Comparison of ENCODE assay signal across 1 cellular context in the genomic region with DNA sequence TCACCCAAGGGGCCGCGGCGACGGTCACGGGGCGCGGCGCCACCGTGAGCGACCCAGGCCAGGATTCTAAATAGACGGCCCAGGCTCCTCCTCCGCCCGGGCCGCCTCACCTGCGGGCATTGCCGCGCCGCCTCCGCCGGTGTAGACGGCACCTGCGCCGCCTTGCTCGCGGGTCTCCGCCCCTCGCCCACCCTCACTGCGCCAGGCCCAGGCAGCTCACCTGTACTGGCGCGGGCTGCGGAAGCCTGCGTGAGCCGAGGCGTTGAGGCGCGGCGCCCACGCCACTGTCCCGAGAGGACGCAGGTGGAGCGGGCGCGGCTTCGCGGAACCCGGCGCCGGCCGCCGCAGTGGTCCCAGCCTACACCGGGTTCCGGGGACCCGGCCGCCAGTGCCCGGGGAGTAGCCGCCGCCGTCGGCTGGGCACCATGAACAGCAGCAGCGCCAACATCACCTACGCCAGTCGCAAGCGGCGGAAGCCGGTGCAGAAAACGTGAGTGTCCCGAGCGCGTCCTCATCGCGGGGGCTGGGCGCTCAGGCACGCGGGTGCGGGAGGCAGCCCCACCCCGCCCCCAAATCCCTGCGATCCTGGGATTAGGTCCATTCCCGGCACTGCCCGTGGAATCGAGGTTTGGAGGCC.
TF ChIP-seq lines count a peak whose summit lies in the region.

No MANE protein-coding gene starts in this region.

TF ChIP-seq in HepG2, 621 proteins besides CTCF, POLR2A, EP300 and RAD21 (continued from another document and continues in another):
- TF ChIP-seq, protein P1, sequence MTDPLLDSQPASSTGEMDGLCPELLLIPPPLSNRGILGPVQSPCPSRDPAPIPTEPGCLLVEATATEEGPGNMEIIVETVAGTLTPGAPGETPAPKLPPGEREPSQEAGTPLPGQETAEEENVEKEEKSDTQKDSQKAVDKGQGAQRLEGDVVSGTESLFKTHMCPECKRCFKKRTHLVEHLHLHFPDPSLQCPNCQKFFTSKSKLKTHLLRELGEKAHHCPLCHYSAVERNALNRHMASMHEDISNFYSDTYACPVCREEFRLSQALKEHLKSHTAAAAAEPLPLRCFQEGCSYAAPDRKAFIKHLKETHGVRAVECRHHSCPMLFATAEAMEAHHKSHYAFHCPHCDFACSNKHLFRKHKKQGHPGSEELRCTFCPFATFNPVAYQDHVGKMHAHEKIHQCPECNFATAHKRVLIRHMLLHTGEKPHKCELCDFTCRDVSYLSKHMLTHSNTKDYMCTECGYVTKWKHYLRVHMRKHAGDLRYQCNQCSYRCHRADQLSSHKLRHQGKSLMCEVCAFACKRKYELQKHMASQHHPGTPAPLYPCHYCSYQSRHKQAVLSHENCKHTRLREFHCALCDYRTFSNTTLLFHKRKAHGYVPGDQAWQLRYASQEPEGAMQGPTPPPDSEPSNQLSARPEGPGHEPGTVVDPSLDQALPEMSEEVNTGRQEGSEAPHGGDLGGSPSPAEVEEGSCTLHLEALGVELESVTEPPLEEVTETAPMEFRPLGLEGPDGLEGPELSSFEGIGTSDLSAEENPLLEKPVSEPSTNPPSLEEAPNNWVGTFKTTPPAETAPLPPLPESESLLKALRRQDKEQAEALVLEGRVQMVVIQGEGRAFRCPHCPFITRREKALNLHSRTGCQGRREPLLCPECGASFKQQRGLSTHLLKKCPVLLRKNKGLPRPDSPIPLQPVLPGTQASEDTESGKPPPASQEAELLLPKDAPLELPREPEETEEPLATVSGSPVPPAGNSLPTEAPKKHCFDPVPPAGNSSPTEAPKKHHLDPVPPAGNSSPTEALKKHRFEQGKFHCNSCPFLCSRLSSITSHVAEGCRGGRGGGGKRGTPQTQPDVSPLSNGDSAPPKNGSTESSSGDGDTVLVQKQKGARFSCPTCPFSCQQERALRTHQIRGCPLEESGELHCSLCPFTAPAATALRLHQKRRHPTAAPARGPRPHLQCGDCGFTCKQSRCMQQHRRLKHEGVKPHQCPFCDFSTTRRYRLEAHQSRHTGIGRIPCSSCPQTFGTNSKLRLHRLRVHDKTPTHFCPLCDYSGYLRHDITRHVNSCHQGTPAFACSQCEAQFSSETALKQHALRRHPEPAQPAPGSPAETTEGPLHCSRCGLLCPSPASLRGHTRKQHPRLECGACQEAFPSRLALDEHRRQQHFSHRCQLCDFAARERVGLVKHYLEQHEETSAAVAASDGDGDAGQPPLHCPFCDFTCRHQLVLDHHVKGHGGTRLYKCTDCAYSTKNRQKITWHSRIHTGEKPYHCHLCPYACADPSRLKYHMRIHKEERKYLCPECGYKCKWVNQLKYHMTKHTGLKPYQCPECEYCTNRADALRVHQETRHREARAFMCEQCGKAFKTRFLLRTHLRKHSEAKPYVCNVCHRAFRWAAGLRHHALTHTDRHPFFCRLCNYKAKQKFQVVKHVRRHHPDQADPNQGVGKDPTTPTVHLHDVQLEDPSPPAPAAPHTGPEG (CRISPR knock-in tag; IDR thresholded peaks at IDR 0.05): no peak
- TF ChIP-seq HOXA3 (CRISPR knock-in tag; IDR thresholded peaks at IDR 0.05) (no peak; the same call in none of the 2 replicates), NRL (CRISPR knock-in tag; IDR thresholded peaks at IDR 0.05; ENCODE audit: borderline replicate concordance) (no peak; the same call in none of the 2 replicates), RBM22 (optimal IDR thresholded peaks at IDR 0.05; ENCODE audit: low read length) (no peak), FOXJ3 (CRISPR knock-in tag; IDR thresholded peaks at IDR 0.05; ENCODE audit: borderline replicate concordance) (no peak), ZNF572 (CRISPR knock-in tag; IDR thresholded peaks at IDR 0.05) (no peak), NR2F2 (IDR thresholded peaks at IDR 0.05; ENCODE audit: borderline replicate concordance, low read depth) (no peak), ZNF547 (CRISPR knock-in tag; IDR thresholded peaks at IDR 0.05) (0 out of 2 replicates have a peak, but pooled peaks have one; percentile 70), RBFOX2 (IDR thresholded peaks at IDR 0.05; ENCODE audit: low read depth, low read length) (peak; percentile 95), ZBTB42 (CRISPR knock-in tag; IDR thresholded peaks at IDR 0.05) (no peak), TMF1 (CRISPR knock-in tag; IDR thresholded peaks at IDR 0.05; ENCODE audit: low read depth) (peak; percentile 91), ARID2 (CRISPR knock-in tag; IDR thresholded peaks at IDR 0.05; ENCODE audit: borderline replicate concordance) (peak; percentile 93; the same call in 1 of the 2 replicates), TAF1 (CRISPR knock-in tag; IDR thresholded peaks at IDR 0.05) (peak; percentile 43), ZNF761 (CRISPR knock-in tag; conservative IDR thresholded peaks at IDR 0.05) (no peak; the same call in 1 of the 2 replicates), ATF7 (IDR thresholded peaks at IDR 0.05) (no peak), ATF7 (CRISPR knock-in tag; IDR thresholded peaks at IDR 0.05) (0 out of 2 replicates have a peak, but pooled peaks have one; percentile 28), KDM5A (IDR thresholded peaks at IDR 0.05; ENCODE audit: borderline replicate concordance, low read length) (no peak), ZNF564 (CRISPR knock-in tag; IDR thresholded peaks at IDR 0.05) (0 out of 2 replicates have a peak, but pooled peaks have one; percentile 17), ZNF34 (CRISPR knock-in tag; IDR thresholded peaks at IDR 0.05; ENCODE audit: borderline replicate concordance) (no peak)
- TF ChIP-seq, protein P2, sequence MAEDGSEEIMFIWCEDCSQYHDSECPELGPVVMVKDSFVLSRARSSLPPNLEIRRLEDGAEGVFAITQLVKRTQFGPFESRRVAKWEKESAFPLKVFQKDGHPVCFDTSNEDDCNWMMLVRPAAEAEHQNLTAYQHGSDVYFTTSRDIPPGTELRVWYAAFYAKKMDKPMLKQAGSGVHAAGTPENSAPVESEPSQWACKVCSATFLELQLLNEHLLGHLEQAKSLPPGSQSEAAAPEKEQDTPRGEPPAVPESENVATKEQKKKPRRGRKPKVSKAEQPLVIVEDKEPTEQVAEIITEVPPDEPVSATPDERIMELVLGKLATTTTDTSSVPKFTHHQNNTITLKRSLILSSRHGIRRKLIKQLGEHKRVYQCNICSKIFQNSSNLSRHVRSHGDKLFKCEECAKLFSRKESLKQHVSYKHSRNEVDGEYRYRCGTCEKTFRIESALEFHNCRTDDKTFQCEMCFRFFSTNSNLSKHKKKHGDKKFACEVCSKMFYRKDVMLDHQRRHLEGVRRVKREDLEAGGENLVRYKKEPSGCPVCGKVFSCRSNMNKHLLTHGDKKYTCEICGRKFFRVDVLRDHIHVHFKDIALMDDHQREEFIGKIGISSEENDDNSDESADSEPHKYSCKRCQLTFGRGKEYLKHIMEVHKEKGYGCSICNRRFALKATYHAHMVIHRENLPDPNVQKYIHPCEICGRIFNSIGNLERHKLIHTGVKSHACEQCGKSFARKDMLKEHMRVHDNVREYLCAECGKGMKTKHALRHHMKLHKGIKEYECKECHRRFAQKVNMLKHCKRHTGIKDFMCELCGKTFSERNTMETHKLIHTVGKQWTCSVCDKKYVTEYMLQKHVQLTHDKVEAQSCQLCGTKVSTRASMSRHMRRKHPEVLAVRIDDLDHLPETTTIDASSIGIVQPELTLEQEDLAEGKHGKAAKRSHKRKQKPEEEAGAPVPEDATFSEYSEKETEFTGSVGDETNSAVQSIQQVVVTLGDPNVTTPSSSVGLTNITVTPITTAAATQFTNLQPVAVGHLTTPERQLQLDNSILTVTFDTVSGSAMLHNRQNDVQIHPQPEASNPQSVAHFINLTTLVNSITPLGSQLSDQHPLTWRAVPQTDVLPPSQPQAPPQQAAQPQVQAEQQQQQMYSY (CRISPR knock-in tag; IDR thresholded peaks at IDR 0.05): 0 out of 2 replicates have a peak, but pooled peaks have one; percentile 10
- TF ChIP-seq, protein P3, sequence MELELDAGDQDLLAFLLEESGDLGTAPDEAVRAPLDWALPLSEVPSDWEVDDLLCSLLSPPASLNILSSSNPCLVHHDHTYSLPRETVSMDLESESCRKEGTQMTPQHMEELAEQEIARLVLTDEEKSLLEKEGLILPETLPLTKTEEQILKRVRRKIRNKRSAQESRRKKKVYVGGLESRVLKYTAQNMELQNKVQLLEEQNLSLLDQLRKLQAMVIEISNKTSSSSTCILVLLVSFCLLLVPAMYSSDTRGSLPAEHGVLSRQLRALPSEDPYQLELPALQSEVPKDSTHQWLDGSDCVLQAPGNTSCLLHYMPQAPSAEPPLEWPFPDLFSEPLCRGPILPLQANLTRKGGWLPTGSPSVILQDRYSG (CRISPR knock-in tag; IDR thresholded peaks at IDR 0.05): peak; percentile 3; the same call in 1 of the 2 replicates
- TF ChIP-seq, protein P4, sequence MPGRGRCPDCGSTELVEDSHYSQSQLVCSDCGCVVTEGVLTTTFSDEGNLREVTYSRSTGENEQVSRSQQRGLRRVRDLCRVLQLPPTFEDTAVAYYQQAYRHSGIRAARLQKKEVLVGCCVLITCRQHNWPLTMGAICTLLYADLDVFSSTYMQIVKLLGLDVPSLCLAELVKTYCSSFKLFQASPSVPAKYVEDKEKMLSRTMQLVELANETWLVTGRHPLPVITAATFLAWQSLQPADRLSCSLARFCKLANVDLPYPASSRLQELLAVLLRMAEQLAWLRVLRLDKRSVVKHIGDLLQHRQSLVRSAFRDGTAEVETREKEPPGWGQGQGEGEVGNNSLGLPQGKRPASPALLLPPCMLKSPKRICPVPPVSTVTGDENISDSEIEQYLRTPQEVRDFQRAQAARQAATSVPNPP (CRISPR knock-in tag; IDR thresholded peaks at IDR 0.05): 0 out of 2 replicates have a peak, but pooled peaks have one; percentile 48
- TF ChIP-seq, protein P5, sequence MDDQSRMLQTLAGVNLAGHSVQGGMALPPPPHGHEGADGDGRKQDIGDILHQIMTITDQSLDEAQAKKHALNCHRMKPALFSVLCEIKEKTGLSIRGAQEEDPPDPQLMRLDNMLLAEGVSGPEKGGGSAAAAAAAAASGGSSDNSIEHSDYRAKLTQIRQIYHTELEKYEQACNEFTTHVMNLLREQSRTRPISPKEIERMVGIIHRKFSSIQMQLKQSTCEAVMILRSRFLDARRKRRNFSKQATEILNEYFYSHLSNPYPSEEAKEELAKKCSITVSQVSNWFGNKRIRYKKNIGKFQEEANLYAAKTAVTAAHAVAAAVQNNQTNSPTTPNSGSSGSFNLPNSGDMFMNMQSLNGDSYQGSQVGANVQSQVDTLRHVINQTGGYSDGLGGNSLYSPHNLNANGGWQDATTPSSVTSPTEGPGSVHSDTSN (CRISPR knock-in tag; IDR thresholded peaks at IDR 0.05; ENCODE audit: borderline replicate concordance): no peak
- TF ChIP-seq, protein P6, sequence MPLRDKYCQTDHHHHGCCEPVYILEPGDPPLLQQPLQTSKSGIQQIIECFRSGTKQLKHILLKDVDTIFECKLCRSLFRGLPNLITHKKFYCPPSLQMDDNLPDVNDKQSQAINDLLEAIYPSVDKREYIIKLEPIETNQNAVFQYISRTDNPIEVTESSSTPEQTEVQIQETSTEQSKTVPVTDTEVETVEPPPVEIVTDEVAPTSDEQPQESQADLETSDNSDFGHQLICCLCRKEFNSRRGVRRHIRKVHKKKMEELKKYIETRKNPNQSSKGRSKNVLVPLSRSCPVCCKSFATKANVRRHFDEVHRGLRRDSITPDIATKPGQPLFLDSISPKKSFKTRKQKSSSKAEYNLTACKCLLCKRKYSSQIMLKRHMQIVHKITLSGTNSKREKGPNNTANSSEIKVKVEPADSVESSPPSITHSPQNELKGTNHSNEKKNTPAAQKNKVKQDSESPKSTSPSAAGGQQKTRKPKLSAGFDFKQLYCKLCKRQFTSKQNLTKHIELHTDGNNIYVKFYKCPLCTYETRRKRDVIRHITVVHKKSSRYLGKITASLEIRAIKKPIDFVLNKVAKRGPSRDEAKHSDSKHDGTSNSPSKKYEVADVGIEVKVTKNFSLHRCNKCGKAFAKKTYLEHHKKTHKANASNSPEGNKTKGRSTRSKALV (CRISPR knock-in tag; IDR thresholded peaks at IDR 0.05): peak; percentile 26; the same call in 1 of the 2 replicates
- TF ChIP-seq, protein P7, sequence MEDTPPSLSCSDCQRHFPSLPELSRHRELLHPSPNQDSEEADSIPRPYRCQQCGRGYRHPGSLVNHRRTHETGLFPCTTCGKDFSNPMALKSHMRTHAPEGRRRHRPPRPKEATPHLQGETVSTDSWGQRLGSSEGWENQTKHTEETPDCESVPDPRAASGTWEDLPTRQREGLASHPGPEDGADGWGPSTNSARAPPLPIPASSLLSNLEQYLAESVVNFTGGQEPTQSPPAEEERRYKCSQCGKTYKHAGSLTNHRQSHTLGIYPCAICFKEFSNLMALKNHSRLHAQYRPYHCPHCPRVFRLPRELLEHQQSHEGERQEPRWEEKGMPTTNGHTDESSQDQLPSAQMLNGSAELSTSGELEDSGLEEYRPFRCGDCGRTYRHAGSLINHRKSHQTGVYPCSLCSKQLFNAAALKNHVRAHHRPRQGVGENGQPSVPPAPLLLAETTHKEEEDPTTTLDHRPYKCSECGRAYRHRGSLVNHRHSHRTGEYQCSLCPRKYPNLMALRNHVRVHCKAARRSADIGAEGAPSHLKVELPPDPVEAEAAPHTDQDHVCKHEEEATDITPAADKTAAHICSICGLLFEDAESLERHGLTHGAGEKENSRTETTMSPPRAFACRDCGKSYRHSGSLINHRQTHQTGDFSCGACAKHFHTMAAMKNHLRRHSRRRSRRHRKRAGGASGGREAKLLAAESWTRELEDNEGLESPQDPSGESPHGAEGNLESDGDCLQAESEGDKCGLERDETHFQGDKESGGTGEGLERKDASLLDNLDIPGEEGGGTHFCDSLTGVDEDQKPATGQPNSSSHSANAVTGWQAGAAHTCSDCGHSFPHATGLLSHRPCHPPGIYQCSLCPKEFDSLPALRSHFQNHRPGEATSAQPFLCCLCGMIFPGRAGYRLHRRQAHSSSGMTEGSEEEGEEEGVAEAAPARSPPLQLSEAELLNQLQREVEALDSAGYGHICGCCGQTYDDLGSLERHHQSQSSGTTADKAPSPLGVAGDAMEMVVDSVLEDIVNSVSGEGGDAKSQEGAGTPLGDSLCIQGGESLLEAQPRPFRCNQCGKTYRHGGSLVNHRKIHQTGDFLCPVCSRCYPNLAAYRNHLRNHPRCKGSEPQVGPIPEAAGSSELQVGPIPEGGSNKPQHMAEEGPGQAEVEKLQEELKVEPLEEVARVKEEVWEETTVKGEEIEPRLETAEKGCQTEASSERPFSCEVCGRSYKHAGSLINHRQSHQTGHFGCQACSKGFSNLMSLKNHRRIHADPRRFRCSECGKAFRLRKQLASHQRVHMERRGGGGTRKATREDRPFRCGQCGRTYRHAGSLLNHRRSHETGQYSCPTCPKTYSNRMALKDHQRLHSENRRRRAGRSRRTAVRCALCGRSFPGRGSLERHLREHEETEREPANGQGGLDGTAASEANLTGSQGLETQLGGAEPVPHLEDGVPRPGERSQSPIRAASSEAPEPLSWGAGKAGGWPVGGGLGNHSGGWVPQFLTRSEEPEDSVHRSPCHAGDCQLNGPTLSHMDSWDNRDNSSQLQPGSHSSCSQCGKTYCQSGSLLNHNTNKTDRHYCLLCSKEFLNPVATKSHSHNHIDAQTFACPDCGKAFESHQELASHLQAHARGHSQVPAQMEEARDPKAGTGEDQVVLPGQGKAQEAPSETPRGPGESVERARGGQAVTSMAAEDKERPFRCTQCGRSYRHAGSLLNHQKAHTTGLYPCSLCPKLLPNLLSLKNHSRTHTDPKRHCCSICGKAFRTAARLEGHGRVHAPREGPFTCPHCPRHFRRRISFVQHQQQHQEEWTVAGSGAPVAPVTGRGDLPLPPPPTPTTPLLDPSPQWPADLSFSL (CRISPR knock-in tag; IDR thresholded peaks at IDR 0.05): peak; percentile 5; the same call in 1 of the 2 replicates
- TF ChIP-seq, protein P8, sequence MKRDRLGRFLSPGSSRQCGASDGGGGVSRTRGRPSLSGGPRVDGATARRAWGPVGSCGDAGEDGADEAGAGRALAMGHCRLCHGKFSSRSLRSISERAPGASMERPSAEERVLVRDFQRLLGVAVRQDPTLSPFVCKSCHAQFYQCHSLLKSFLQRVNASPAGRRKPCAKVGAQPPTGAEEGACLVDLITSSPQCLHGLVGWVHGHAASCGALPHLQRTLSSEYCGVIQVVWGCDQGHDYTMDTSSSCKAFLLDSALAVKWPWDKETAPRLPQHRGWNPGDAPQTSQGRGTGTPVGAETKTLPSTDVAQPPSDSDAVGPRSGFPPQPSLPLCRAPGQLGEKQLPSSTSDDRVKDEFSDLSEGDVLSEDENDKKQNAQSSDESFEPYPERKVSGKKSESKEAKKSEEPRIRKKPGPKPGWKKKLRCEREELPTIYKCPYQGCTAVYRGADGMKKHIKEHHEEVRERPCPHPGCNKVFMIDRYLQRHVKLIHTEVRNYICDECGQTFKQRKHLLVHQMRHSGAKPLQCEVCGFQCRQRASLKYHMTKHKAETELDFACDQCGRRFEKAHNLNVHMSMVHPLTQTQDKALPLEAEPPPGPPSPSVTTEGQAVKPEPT (CRISPR knock-in tag; IDR thresholded peaks at IDR 0.05; ENCODE audit: low read depth): no peak
